Comparison of ENCODE assay signal across 1 cellular context in the genomic region with DNA sequence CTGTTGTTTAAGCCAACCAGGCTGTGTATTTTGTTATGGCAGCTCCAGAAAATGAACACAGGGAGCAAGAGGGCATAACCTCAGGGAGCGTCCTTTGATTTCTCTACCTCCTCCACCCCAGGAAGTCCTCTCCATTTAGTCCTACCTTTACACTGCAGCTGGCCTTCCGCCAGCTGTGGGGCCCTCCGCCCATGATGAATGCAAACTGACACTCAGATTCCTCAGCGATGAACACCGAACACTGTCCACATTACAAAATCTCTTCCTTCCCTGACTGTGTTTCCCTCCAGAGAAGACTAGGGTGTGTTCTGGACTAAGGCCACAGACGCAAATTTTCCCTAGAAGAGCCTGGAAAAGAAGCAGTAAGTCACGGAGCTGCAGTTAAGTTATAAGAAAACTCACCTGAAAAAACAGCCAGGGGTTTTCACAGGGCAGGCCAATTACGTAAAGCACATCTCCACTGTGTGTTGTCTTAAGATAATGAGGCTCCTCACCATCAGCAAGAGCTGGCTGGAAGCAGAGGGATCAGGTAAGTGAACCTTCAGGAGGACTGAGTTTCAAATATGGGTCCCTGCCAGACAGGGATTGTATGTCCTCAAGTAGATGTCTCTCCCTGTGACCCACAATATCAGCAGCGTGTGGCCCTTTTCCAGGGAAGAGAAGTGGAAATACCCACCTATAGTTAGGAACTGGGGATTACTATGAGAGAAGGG.
TF ChIP-seq lines count a peak whose summit lies in the region.

No MANE protein-coding gene starts in this region.

TF ChIP-seq in HepG2, 621 proteins besides CTCF, POLR2A, EP300 and RAD21 (continued from another document and continues in another):
- TF ChIP-seq, protein P1, sequence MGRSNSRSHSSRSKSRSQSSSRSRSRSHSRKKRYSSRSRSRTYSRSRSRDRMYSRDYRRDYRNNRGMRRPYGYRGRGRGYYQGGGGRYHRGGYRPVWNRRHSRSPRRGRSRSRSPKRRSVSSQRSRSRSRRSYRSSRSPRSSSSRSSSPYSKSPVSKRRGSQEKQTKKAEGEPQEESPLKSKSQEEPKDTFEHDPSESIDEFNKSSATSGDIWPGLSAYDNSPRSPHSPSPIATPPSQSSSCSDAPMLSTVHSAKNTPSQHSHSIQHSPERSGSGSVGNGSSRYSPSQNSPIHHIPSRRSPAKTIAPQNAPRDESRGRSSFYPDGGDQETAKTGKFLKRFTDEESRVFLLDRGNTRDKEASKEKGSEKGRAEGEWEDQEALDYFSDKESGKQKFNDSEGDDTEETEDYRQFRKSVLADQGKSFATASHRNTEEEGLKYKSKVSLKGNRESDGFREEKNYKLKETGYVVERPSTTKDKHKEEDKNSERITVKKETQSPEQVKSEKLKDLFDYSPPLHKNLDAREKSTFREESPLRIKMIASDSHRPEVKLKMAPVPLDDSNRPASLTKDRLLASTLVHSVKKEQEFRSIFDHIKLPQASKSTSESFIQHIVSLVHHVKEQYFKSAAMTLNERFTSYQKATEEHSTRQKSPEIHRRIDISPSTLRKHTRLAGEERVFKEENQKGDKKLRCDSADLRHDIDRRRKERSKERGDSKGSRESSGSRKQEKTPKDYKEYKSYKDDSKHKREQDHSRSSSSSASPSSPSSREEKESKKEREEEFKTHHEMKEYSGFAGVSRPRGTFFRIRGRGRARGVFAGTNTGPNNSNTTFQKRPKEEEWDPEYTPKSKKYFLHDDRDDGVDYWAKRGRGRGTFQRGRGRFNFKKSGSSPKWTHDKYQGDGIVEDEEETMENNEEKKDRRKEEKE (IDR thresholded peaks at IDR 0.05), result no peak
- TF ChIP-seq IRF2 (CRISPR knock-in tag; IDR thresholded peaks at IDR 0.05) (no peak), JDP2 (CRISPR knock-in tag; IDR thresholded peaks at IDR 0.05; ENCODE audit: borderline replicate concordance) (no peak), CREBL2 (CRISPR knock-in tag; IDR thresholded peaks at IDR 0.05; ENCODE audit: borderline replicate concordance) (no peak), HOXD1 (CRISPR knock-in tag; IDR thresholded peaks at IDR 0.05) (no peak), DMAP1 (CRISPR knock-in tag; IDR thresholded peaks at IDR 0.05) (no peak), NR2F6 (IDR thresholded peaks at IDR 0.05) (peak; percentile 68), NR2F6 (CRISPR knock-in tag; IDR thresholded peaks at IDR 0.05) (peak; percentile 76), SOX6 (IDR thresholded peaks at IDR 0.05) (no peak), SOX6 (CRISPR knock-in tag; IDR thresholded peaks at IDR 0.05) (peak; percentile 74), RFX3 (CRISPR knock-in tag; IDR thresholded peaks at IDR 0.05) (no peak), ERF (CRISPR knock-in tag; IDR thresholded peaks at IDR 0.05) (peak; percentile 42; the same call in 1 of the 2 replicates), ZNF75D (CRISPR knock-in tag; IDR thresholded peaks at IDR 0.05; ENCODE audit: borderline replicate concordance) (no peak), DNMT1 (CRISPR knock-in tag; IDR thresholded peaks at IDR 0.05) (no peak), ZNF558 (CRISPR knock-in tag; IDR thresholded peaks at IDR 0.05; ENCODE audit: borderline replicate concordance) (no peak), ZNF136 (CRISPR knock-in tag; IDR thresholded peaks at IDR 0.05; ENCODE audit: low read depth) (no peak), TFE3 (CRISPR knock-in tag; IDR thresholded peaks at IDR 0.05) (no peak), ZNF18 (CRISPR knock-in tag; IDR thresholded peaks at IDR 0.05; ENCODE audit: insufficient replicate concordance) (no peak), MYC (CRISPR knock-in tag; IDR thresholded peaks at IDR 0.05; ENCODE audit: borderline replicate concordance) (no peak), ZNF746 (CRISPR knock-in tag; IDR thresholded peaks at IDR 0.05) (no peak), ZNF354B (CRISPR knock-in tag; IDR thresholded peaks at IDR 0.05) (no peak), PBX2 (CRISPR knock-in tag; IDR thresholded peaks at IDR 0.05) (no peak), FOSL1 (CRISPR knock-in tag; IDR thresholded peaks at IDR 0.05; ENCODE audit: borderline replicate concordance) (no peak), ZNF841 (CRISPR knock-in tag; IDR thresholded peaks at IDR 0.05; ENCODE audit: borderline replicate concordance) (no peak), RAD51 (IDR thresholded peaks at IDR 0.05; ENCODE audit: borderline replicate concordance) (no peak), SAFB2 (CRISPR knock-in tag; IDR thresholded peaks at IDR 0.05; ENCODE audit: borderline replicate concordance, low read depth) (no peak), ELF3 (CRISPR knock-in tag; IDR thresholded peaks at IDR 0.05) (peak; percentile 79), FOXJ3 (CRISPR knock-in tag; IDR thresholded peaks at IDR 0.05; ENCODE audit: borderline replicate concordance) (no peak), ZBTB38 (CRISPR knock-in tag; IDR thresholded peaks at IDR 0.05) (no peak), GMEB2 (CRISPR knock-in tag; IDR thresholded peaks at IDR 0.05; ENCODE audit: low read depth) (no peak), ZNF550 (CRISPR knock-in tag; IDR thresholded peaks at IDR 0.05; ENCODE audit: borderline replicate concordance) (no peak), ZFX (CRISPR knock-in tag; IDR thresholded peaks at IDR 0.05; ENCODE audit: low read depth) (peak; percentile 30; the same call in 1 of the 2 replicates), ZNF678 (CRISPR knock-in tag; IDR thresholded peaks at IDR 0.05) (no peak), KMT2A (CRISPR knock-in tag; IDR thresholded peaks at IDR 0.05) (no peak)
- TF ChIP-seq, protein P2, sequence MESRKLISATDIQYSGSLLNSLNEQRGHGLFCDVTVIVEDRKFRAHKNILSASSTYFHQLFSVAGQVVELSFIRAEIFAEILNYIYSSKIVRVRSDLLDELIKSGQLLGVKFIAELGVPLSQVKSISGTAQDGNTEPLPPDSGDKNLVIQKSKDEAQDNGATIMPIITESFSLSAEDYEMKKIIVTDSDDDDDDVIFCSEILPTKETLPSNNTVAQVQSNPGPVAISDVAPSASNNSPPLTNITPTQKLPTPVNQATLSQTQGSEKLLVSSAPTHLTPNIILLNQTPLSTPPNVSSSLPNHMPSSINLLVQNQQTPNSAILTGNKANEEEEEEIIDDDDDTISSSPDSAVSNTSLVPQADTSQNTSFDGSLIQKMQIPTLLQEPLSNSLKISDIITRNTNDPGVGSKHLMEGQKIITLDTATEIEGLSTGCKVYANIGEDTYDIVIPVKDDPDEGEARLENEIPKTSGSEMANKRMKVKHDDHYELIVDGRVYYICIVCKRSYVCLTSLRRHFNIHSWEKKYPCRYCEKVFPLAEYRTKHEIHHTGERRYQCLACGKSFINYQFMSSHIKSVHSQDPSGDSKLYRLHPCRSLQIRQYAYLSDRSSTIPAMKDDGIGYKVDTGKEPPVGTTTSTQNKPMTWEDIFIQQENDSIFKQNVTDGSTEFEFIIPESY (CRISPR knock-in tag; IDR thresholded peaks at IDR 0.05), result no peak
- TF ChIP-seq, protein P3, sequence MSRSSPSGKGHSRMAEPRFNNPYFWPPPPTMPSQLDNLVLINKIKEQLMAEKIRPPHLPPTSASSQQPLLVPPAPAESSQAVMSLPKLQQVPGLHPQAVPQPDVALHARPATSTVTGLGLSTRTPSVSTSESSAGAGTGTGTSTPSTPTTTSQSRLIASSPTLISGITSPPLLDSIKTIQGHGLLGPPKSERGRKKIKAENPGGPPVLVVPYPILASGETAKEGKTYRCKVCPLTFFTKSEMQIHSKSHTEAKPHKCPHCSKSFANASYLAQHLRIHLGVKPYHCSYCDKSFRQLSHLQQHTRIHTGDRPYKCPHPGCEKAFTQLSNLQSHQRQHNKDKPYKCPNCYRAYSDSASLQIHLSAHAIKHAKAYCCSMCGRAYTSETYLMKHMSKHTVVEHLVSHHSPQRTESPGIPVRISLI (CRISPR knock-in tag; IDR thresholded peaks at IDR 0.05; ENCODE audit: borderline replicate concordance), result no peak
- TF ChIP-seq, protein P4, sequence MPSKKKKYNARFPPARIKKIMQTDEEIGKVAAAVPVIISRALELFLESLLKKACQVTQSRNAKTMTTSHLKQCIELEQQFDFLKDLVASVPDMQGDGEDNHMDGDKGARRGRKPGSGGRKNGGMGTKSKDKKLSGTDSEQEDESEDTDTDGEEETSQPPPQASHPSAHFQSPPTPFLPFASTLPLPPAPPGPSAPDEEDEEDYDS (CRISPR knock-in tag; IDR thresholded peaks at IDR 0.05), result no peak
- TF ChIP-seq, protein P5, sequence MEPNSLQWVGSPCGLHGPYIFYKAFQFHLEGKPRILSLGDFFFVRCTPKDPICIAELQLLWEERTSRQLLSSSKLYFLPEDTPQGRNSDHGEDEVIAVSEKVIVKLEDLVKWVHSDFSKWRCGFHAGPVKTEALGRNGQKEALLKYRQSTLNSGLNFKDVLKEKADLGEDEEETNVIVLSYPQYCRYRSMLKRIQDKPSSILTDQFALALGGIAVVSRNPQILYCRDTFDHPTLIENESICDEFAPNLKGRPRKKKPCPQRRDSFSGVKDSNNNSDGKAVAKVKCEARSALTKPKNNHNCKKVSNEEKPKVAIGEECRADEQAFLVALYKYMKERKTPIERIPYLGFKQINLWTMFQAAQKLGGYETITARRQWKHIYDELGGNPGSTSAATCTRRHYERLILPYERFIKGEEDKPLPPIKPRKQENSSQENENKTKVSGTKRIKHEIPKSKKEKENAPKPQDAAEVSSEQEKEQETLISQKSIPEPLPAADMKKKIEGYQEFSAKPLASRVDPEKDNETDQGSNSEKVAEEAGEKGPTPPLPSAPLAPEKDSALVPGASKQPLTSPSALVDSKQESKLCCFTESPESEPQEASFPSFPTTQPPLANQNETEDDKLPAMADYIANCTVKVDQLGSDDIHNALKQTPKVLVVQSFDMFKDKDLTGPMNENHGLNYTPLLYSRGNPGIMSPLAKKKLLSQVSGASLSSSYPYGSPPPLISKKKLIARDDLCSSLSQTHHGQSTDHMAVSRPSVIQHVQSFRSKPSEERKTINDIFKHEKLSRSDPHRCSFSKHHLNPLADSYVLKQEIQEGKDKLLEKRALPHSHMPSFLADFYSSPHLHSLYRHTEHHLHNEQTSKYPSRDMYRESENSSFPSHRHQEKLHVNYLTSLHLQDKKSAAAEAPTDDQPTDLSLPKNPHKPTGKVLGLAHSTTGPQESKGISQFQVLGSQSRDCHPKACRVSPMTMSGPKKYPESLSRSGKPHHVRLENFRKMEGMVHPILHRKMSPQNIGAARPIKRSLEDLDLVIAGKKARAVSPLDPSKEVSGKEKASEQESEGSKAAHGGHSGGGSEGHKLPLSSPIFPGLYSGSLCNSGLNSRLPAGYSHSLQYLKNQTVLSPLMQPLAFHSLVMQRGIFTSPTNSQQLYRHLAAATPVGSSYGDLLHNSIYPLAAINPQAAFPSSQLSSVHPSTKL (CRISPR knock-in tag; IDR thresholded peaks at IDR 0.05), result peak; percentile 92
- TF ChIP-seq, protein P6, sequence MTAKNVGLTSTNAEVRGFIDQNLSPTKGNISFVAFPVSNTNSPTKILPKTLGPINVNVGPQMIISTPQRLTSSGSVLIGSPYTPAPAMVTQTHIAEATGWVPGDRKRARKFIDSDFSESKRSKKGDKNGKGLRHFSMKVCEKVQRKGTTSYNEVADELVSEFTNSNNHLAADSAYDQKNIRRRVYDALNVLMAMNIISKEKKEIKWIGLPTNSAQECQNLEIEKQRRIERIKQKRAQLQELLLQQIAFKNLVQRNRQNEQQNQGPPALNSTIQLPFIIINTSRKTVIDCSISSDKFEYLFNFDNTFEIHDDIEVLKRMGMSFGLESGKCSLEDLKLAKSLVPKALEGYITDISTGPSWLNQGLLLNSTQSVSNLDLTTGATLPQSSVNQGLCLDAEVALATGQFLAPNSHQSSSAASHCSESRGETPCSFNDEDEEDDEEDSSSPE (CRISPR knock-in tag; IDR thresholded peaks at IDR 0.05), result no peak
- TF ChIP-seq, protein P7, sequence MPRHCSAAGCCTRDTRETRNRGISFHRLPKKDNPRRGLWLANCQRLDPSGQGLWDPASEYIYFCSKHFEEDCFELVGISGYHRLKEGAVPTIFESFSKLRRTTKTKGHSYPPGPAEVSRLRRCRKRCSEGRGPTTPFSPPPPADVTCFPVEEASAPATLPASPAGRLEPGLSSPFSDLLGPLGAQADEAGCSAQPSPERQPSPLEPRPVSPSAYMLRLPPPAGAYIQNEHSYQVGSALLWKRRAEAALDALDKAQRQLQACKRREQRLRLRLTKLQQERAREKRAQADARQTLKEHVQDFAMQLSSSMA (CRISPR knock-in tag; IDR thresholded peaks at IDR 0.05), result no peak
